ENCODE assay signal across 18 cellular contexts in genomic region chr12:19800884-19801283, GRCh38.
A peak's percentile ranks its signal among the peaks of the same experiment; 100 is the strongest.
DNase-seq lines count a peak whose midpoint lies in the region; ATAC-seq, FAIRE-seq and TF ChIP-seq lines count a peak whose summit lies in the region.
"Had no signal": no experiment of that assay in that cellular context is flagged by ENCODE, and none has a peak within 500 bp of the region (broad histone marks: within the 10 kb centered on the region; RNA-seq: fewer than 3 reads in every experiment).

No MANE protein-coding gene starts in this region.

- no peaks in the 10 kb centered on the region for H3K36me3 Mint-ChIP-seq in activated CD4-positive, alpha-beta T cell treated with anti-CD3 and anti-CD28 coated beads for 36 hours (ENCODE audit: low read depth)
- H3K36me3 Mint-ChIP-seq: natural killer cell had no signal

- no peak for DNase-seq in activated CD4-positive, alpha-beta T cell treated with anti-CD3 and anti-CD28 coated beads for 36 hours
- no peak for DNase-seq in activated CD4-positive, alpha-beta T cell treated with anti-CD3 and anti-CD28 coated beads for 4 hours
- DNase-seq in PC-3 = peak; percentile 30
- DNase-seq in smooth muscle cell (lab: John Stamatoyannopoulos, UW; ENCODE audit: unreplicated experiment) = no peak
- no peak for DNase-seq in small intestine
- no peak for DNase-seq in amygdala (lab: John Stamatoyannopoulos, UW)
- DNase-seq: 8988T; CD4-positive, alpha-beta T cell; GDM1; MG63; natural killer cell; NCI-H2171; substantia nigra had no signal

- H3K9me3 ChIP-seq in PC-3 (ENCODE audit: low read length) = no peaks in the 10 kb centered on the region
- no peaks in the 10 kb centered on the region for H3K9me3 ChIP-seq in smooth muscle cell (replicated peaks; ENCODE audit: low read depth)
- no peaks in the 10 kb centered on the region for H3K9me3 ChIP-seq in small intestine (ENCODE audit: control insufficient read depth, low read depth)
- H3K9me3 ChIP-seq: HAP-1, MG63 had no signal

- H3K4me1 ChIP-seq in PC-3 (ENCODE audit: insufficient read depth, low read length) = peaks cover 12% of the 10 kb centered on the region
- H3K4me1 ChIP-seq in smooth muscle cell (ENCODE audit: low read depth) = no peaks in the 10 kb centered on the region
- H3K4me1 ChIP-seq in small intestine (ENCODE audit: control insufficient read depth in 2 of 2, insufficient read depth in 1 of 2, low read depth in 1 of 2, low read length in 1 of 2) = no peaks in the 10 kb centered on the region
- H3K4me1 ChIP-seq: HAP-1 had no signal

- H3K4me3 ChIP-seq in PC-3 (ENCODE audit: low read length) = no peak overlapping the region
- H3K4me3 ChIP-seq in smooth muscle cell = no peak overlapping the region
- no peak overlapping the region for H3K4me3 ChIP-seq in small intestine (ENCODE audit: low read depth in 1 of 2, low read length in 2 of 2)
- H3K4me3 ChIP-seq: HAP-1, MG63 had no signal

- peak overlapping the region; percentile 8; the same call in 1 of the 2 replicates for H3K27ac ChIP-seq in PC-3 (ENCODE audit: low read length)
- no peak overlapping the region for H3K27ac ChIP-seq in smooth muscle cell (ENCODE audit: low read depth)
- no peak overlapping the region for H3K27ac ChIP-seq in small intestine (ENCODE audit: low read depth in 1 of 2, low read length in 1 of 2)

- BruUV-seq in PC-3 (replicated peaks; lab: Mats Ljungman, UMichigan) = no TSS peak

- H3K4me3 Mint-ChIP-seq in activated CD4-positive, alpha-beta T cell treated with anti-CD3 and anti-CD28 coated beads for 36 hours = no peak overlapping the region
- H3K4me3 Mint-ChIP-seq: CD4-positive, alpha-beta T cell; natural killer cell had no signal

- H3K27me3 ChIP-seq in PC-3 (ENCODE audit: low read length) (no peaks in the 10 kb centered on the region), smooth muscle cell (ENCODE audit: low read depth) (no peaks in the 10 kb centered on the region), small intestine (ENCODE audit: control insufficient read depth in 2 of 2, insufficient read depth in 2 of 2, low read length in 2 of 2) (no peaks in the 10 kb centered on the region)
- H3K27me3 ChIP-seq: MG63 had no signal

- H3K4me2 ChIP-seq in PC-3 (ENCODE audit: low read length) (no peak overlapping the region), smooth muscle cell (peak overlapping the region; percentile 9)

- FAIRE-seq in small intestine (lab: Jason Lieb, UNC) = no peak
- FAIRE-seq: HTR-8/SVneo had no signal

- H3K9ac ChIP-seq in PC-3 (ENCODE audit: low read length) = no peak overlapping the region
- H3K9ac ChIP-seq in smooth muscle cell (ENCODE audit: low read depth) = no peak overlapping the region

- peak; percentile 97 for ATAC-seq in activated CD4-positive, alpha-beta T cell treated with anti-CD3 and anti-CD28 coated beads for 36 hours
- no peak for ATAC-seq in PC-3
- ATAC-seq in esophagus mucosa = peak; percentile 25
- no peak for ATAC-seq in HG03175 (IDR thresholded peaks at IDR 0.05; ENCODE audit: unreplicated experiment)
- ATAC-seq: left lobe of liver, natural killer cell had no signal

- 69% methylated on average over 4 of the region's 4 CpGs for WGBS in smooth muscle cell (ENCODE audit: low lambda C conversion rate)
- 60 to 71% (median 71%) methylated on average over 4 of the region's 4 CpGs for WGBS in small intestine, 3 donors

- no peaks in the 10 kb centered on the region for H4K20me1 ChIP-seq in PC-3 (ENCODE audit: low read length)
- H4K20me1 ChIP-seq in smooth muscle cell (ENCODE audit: low read depth) = no peaks in the 10 kb centered on the region

- H3K36me3 ChIP-seq in PC-3 (ENCODE audit: low read depth, low read length) (no peaks in the 10 kb centered on the region), smooth muscle cell (ENCODE audit: low read depth) (no peaks in the 10 kb centered on the region), small intestine (ENCODE audit: control insufficient read depth in 2 of 2, insufficient read depth in 2 of 2, low read length in 2 of 2) (no peaks in the 10 kb centered on the region)
- H3K36me3 ChIP-seq: HAP-1, MG63 had no signal

- H3K79me2 ChIP-seq in PC-3 (ENCODE audit: low read length) (no peaks in the 10 kb centered on the region), smooth muscle cell (ENCODE audit: low read depth) (no peaks in the 10 kb centered on the region)

- no peaks in the 10 kb centered on the region for H3K9me2 ChIP-seq in PC-3 (replicated peaks; ENCODE audit: low read length)

- H3K27me3 Mint-ChIP-seq in activated CD4-positive, alpha-beta T cell treated with anti-CD3 and anti-CD28 coated beads for 36 hours = no peaks in the 10 kb centered on the region
- H3K27me3 Mint-ChIP-seq: CD4-positive, alpha-beta T cell had no signal

- H3F3A ChIP-seq in PC-3 (ENCODE audit: low read length, unreplicated experiment) = no peaks in the 10 kb centered on the region
- H3F3A ChIP-seq in smooth muscle cell (ENCODE audit: low read depth) = no peaks in the 10 kb centered on the region

- intact Hi-C loops in activated CD4-positive, alpha-beta T cell treated with anti-CD3 and anti-CD28 coated beads for 36 hours (cut with DNase I, micrococcal nuclease) = loop anchor here (1.0 to 5.0 kb wide), 5 partner anchors 28 to 124 kb away; no protein-coding TSS in a partner anchor
- intact Hi-C loops in PC-3 (cut with micrococcal nuclease) = no loop called here

- TF ChIP-seq CTCF in PC-3 (conservative IDR thresholded peaks at IDR 0.05; ENCODE audit: low read depth, low read length) = no peak
- no peak for TF ChIP-seq CTCF in smooth muscle cell (IDR thresholded peaks at IDR 0.05; ENCODE audit: borderline replicate concordance, insufficient read depth, poor library complexity, severe bottlenecking)

- H3K9me3 Mint-ChIP-seq in activated CD4-positive, alpha-beta T cell treated with anti-CD3 and anti-CD28 coated beads for 36 hours (ENCODE audit: low read depth) = peaks cover 2% of the 10 kb centered on the region
- H3K9me3 Mint-ChIP-seq: CD4-positive, alpha-beta T cell; natural killer cell had no signal

- H2AFZ ChIP-seq in PC-3 (ENCODE audit: low read length) = no peak overlapping the region
- no peak overlapping the region for H2AFZ ChIP-seq in smooth muscle cell (ENCODE audit: low read depth)

- POLR2A ChIA-PET in activated CD4-positive, alpha-beta T cell treated with anti-CD3 and anti-CD28 coated beads for 36 hours (lab: Charles Lee) = interaction anchor here (0.6 kb wide), 1 partner anchor 323 kb away, joined by 3 read pairs; no protein-coding TSS in a partner anchor
- POLR2A ChIA-PET in PC-3 (lab: Charles Lee; ENCODE audit: unreplicated experiment) = no interaction called here

- CTCF ChIA-PET in activated CD4-positive, alpha-beta T cell treated with anti-CD3 and anti-CD28 coated beads for 36 hours (lab: Charles Lee) = no interaction called here
- CTCF ChIA-PET in PC-3 (lab: Charles Lee) = no interaction called here

- peak overlapping the region; percentile 58 for H3K27ac Mint-ChIP-seq in activated CD4-positive, alpha-beta T cell treated with anti-CD3 and anti-CD28 coated beads for 36 hours
- H3K27ac Mint-ChIP-seq: CD4-positive, alpha-beta T cell; natural killer cell had no signal

- H3K4me1 Mint-ChIP-seq in activated CD4-positive, alpha-beta T cell treated with anti-CD3 and anti-CD28 coated beads for 36 hours = peaks cover 18% of the 10 kb centered on the region

Comparison
In these comparisons a context has a peak if more than half of its experiments do, and no peak if none do; other contexts are left out.
1. ATAC-seq: peak in activated CD4-positive, alpha-beta T cell treated with anti-CD3 and anti-CD28 coated beads for 36 hours (single experiment) and esophagus mucosa (single experiment); none in PC-3 (single experiment) and HG03175 (single experiment).